8 cellular contexts compared by ENCODE assay signal in the genomic region with DNA sequence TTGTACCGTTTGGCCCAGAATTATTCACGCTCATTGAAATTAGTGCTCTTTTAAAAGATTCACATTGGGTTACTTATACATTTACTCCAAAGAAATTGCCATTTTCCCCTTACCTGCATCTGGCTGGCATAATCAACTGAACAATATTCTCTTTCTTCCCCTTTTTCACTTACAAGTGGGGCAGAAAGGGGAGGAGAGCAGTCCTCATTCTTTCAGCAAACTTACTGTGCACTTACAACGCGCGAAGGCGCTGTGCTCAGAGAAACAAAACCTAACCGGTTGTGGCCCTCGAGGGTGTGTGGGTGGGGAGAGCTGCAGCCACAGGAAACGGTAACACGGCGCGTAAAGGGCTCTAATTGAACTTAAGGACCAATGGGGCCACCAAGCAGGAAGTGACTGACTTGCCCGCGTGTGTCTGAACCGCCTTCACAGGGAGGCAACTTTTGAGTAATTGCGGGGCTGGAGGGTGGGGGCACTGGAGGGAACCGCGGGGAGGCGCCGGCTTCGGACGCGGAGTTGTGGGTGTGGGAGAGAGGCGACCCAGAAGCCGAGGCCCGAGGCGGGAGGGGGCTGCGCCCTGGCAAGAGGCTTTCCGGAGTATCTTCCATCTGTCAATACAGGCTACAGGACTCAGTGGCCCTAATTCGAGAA. TPM values are rescaled to one million over a fixed set of nuclear protein-coding genes. Genes with fewer than 3 reads are reported as not detected.
DNase-seq lines count a peak whose midpoint lies in the region; ATAC-seq lines count a peak whose summit lies in the region.

No MANE protein-coding gene starts in this region.

- H3K4me1 ChIP-seq in endocrine pancreas (ENCODE audit: control insufficient read depth, insufficient read depth, low read length) (peaks cover 20% of the 10 kb centered on the region), mesodermal cell (ENCODE audit: control insufficient read depth, insufficient read depth, low read length, poor library complexity, severe bottlenecking) (peaks cover 7% of the 10 kb centered on the region)

- peak; percentile 55 for ATAC-seq in GM21360 (IDR thresholded peaks at IDR 0.05; ENCODE audit: unreplicated experiment)

- DNase-seq in COR-L47 (lab: John Stamatoyannopoulos, UW) = peak; percentile 95
- peak; percentile 92 for DNase-seq in HT-29 (ENCODE audit: low spot score)
- DNase-seq in NK-92 treated with Interleukin-12 subunit alpha and Interleukin-12 subunit beta, amount 100 ng/mL, for 24 hours (lab: John Stamatoyannopoulos, UW) = peak; percentile 91
- DNase-seq in activated CD8-positive, alpha-beta memory T cell treated with anti-CD3 and anti-CD28 coated beads for 4 hours (ENCODE audit: low read depth in 2 of 2) = peak; percentile 77 to 85
- DNase-seq in stimulated activated CD8-positive, alpha-beta memory T cell treated with anti-CD3 and anti-CD28 coated beads, Interleukin-2, amount 100 ng/mL, for 1 hour (ENCODE audit: low read depth in 2 of 2) = peak; percentile 81 to 83

- peaks cover 5% of the 10 kb centered on the region for H3K36me3 ChIP-seq in endocrine pancreas (ENCODE audit: control insufficient read depth, insufficient read depth, low read length)
- H3K36me3 ChIP-seq in mesodermal cell (ENCODE audit: control insufficient read depth, insufficient read depth, low read length) = peaks cover 16% of the 10 kb centered on the region

- H3K27me3 ChIP-seq in endocrine pancreas (ENCODE audit: control insufficient read depth, insufficient read depth, low read length) = no peaks in the 10 kb centered on the region

- H3K27ac ChIP-seq in mesodermal cell (ENCODE audit: low read depth, low read length, severe bottlenecking) = peak overlapping the region; percentile 99

- 0 to 7% methylated on average over 23 to 24 of the region's 30 CpGs for WGBS in mesodermal cell (ENCODE audit: insufficient coverage in 2 of 2), 2 experiments

- peak overlapping the region; percentile 89 for H3K4me3 ChIP-seq in endocrine pancreas (ENCODE audit: control insufficient read depth, insufficient read depth, low read length)
- H3K4me3 ChIP-seq in mesodermal cell (ENCODE audit: extremely low read depth, insufficient read depth, low read length, poor library complexity, severe bottlenecking) = peak overlapping the region; percentile 85

- no peaks in the 10 kb centered on the region for H3K9me3 ChIP-seq in endocrine pancreas (ENCODE audit: control insufficient read depth, low read length)
- no peaks in the 10 kb centered on the region for H3K9me3 ChIP-seq in mesodermal cell (ENCODE audit: control insufficient read depth, low read length)

- peak overlapping the region; percentile 57 for H3K9ac ChIP-seq in endocrine pancreas (ENCODE audit: control insufficient read depth, insufficient read depth, low read length)

RNA-seq across cellular contexts. Expression of a gene that starts 0.7 kb away (rescaled TPM):
- total RNA-seq in HT-29 (2014; rRNA removed; shearing (Covaris generic)) = 56.4 and 74.5 TPM in 2 replicates
- 121 TPM for polyA plus RNA-seq in mesodermal cell (2013, experiment 1 of 2)
- polyA plus RNA-seq in mesodermal cell (2013, experiment 2 of 2) = 106 TPM

RNA-seq across cellular contexts. Expression of a gene that starts 21.2 kb away (rescaled TPM):
- total RNA-seq in HT-29 (2014; rRNA removed; shearing (Covaris generic)) = 140 and 147 TPM in 2 replicates
- 88.4 TPM for polyA plus RNA-seq in mesodermal cell (2013, experiment 1 of 2)
- 95.4 TPM for polyA plus RNA-seq in mesodermal cell (2013, experiment 2 of 2)

RNA-seq across cellular contexts. Expression of a gene that starts 45.8 kb away (rescaled TPM):
- not detected in 2 replicates for total RNA-seq in HT-29 (2014; rRNA removed; shearing (Covaris generic))
- not detected for polyA plus RNA-seq in mesodermal cell (2013, experiment 1 of 2)
- not detected for polyA plus RNA-seq in mesodermal cell (2013, experiment 2 of 2)

Comparison
In these comparisons a context has a peak if more than half of its experiments do, and no peak if none do; other contexts are left out.
1. Peak in every context shown above with its lines: DNase-seq, ATAC-seq, H3K4me3 ChIP-seq and H3K27ac ChIP-seq.